In the genomic region with DNA sequence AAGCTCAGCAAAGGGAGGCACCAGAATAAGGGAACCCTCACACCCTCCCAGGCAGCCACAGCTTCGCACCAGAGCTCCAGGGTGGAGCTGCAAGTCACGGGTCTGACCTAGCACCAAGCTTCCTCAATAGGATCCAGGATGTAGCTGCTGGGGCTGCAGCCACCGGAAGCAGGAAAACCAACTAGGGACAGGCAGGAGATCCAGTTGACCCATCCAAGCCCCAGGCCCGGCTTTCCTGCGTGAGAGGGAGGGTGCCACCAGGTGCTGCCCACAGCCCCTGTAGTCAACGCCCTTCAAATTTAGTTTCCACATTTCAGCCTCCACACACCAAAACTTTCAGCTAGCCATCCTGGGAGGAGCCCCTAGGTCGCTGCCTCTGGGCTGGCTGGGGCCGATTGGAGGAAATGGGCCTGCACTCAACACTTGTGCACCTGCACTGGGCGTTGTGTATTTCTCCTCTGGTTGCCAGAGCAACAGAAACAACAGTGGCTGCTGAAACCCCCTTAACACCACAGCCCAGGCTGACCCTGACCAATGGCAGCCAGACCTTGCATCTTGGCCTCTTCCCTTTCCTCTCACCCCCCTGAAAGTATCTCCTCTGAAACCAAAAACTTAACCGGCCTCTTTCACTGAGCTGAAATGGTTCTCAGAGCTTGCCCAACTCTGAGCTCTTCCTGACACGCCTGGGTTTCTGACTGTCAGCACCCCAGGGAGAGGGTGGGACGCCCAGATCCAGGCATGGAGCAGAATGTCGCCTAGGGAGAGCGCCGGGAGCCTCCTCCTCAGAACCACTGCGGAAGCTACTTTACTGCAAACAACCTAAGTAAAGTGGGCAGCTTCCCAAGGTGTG, we compare ENCODE assay signal across 8 cellular contexts.
DNase-seq lines count a peak whose midpoint lies in the region; ATAC-seq and TF ChIP-seq lines count a peak whose summit lies in the region.

No MANE protein-coding gene starts in this region.

- TF ChIP-seq CTCF in stomach (IDR thresholded peaks at IDR 0.05) = no peak
- TF ChIP-seq CTCF in progenitor cell of endocrine pancreas (IDR thresholded peaks at IDR 0.05; ENCODE audit: unreplicated experiment) = no peak
- TF ChIP-seq CTCF in WERI-Rb-1 (IDR thresholded peaks at IDR 0.05; ENCODE audit: low read depth, low read length) = no peak

- H3K4me1 ChIP-seq in CD4-positive, CD25-positive, alpha-beta regulatory T cell (ENCODE audit: control insufficient read depth, insufficient read depth, low read length, poor library complexity, severe bottlenecking) = peaks cover 45% of the 10 kb centered on the region
- H3K4me1 ChIP-seq in stomach = peaks cover 0 to 21% (median 2%) of the 10 kb centered on the region in 4 donors

- no peak for TF ChIP-seq POLR2A in stomach (IDR thresholded peaks at IDR 0.05)

- peaks cover 0 to 2% (median 0%) of the 10 kb centered on the region in 7 donors for H3K9me3 Mint-ChIP-seq in CD4-positive, CD25-positive, alpha-beta regulatory T cell
- no peaks in the 10 kb centered on the region for H3K9me3 Mint-ChIP-seq in progenitor cell of endocrine pancreas (ENCODE audit: low read depth)

- H3K27me3 ChIP-seq in CD4-positive, CD25-positive, alpha-beta regulatory T cell (ENCODE audit: control insufficient read depth, insufficient read depth, low read length) = no peaks in the 10 kb centered on the region
- no peaks in the 10 kb centered on the region for H3K27me3 ChIP-seq in stomach
- H3K27me3 ChIP-seq in WERI-Rb-1 (ENCODE audit: insufficient read depth, low read depth, severe bottlenecking) = no peaks in the 10 kb centered on the region

- H3K36me3 Mint-ChIP-seq in CD4-positive, CD25-positive, alpha-beta regulatory T cell = no peaks in the 10 kb centered on the region
- no peaks in the 10 kb centered on the region for H3K36me3 Mint-ChIP-seq in progenitor cell of endocrine pancreas (ENCODE audit: insufficient read depth)

- TF ChIP-seq EP300 in stomach (IDR thresholded peaks at IDR 0.05) = no peak

- intact Hi-C loops in left ventricle myocardium superior (cut with micrococcal nuclease) (no loop called here), stomach (cut with DNase I; ENCODE audit: low total_unique reads) (no loop called here)

- H3K4me3 Mint-ChIP-seq in CD4-positive, CD25-positive, alpha-beta regulatory T cell = peak overlapping the region; percentile 39 to 73 (median 50)
- no peak overlapping the region for H3K4me3 Mint-ChIP-seq in progenitor cell of endocrine pancreas (ENCODE audit: low read depth)

- H3K36me3 ChIP-seq in CD4-positive, CD25-positive, alpha-beta regulatory T cell (ENCODE audit: control insufficient read depth, insufficient read depth, low read length) = no peaks in the 10 kb centered on the region
- H3K36me3 ChIP-seq in stomach (no peaks in the 10 kb centered on the region), WERI-Rb-1 (no peaks in the 10 kb centered on the region)

- H3K27me3 Mint-ChIP-seq in CD4-positive, CD25-positive, alpha-beta regulatory T cell = no peaks in the 10 kb centered on the region
- H3K27me3 Mint-ChIP-seq in progenitor cell of endocrine pancreas = peaks cover 31% of the 10 kb centered on the region

- ATAC-seq in CD4-positive, CD25-positive, alpha-beta regulatory T cell (ENCODE audit: low read depth in 2 of 2) = peak; percentile 91 to 92
- ATAC-seq in GM19328 (IDR thresholded peaks at IDR 0.05; ENCODE audit: unreplicated experiment) = peak; percentile 98
- peak; percentile 99 for ATAC-seq in HG03280 (IDR thresholded peaks at IDR 0.05; ENCODE audit: unreplicated experiment)
- ATAC-seq in left ventricle myocardium superior = peak; percentile 72

- H3K4me3 ChIP-seq in CD4-positive, CD25-positive, alpha-beta regulatory T cell (ENCODE audit: low read depth, low read length) = peak overlapping the region; percentile 47
- H3K4me3 ChIP-seq in stomach (no peak overlapping the region), WERI-Rb-1 (ENCODE audit: low read depth, low read length) (no peak overlapping the region)

- peak; percentile 59 to 91 (median 81) for DNase-seq in CD4-positive, CD25-positive, alpha-beta regulatory T cell
- DNase-seq in activated CD4-positive, alpha-beta T cell treated with anti-CD3 and anti-CD28 coated beads, Interleukin-2, amount 50 U/mL, for 1 hour = peak; percentile 64
- DNase-seq in left ventricle myocardium superior (peak; percentile 78), stomach (peak; percentile 32), progenitor cell of endocrine pancreas (ENCODE audit: low spot score, unreplicated experiment) (no peak), WERI-Rb-1 (no peak)

- H3K4me1 Mint-ChIP-seq in CD4-positive, CD25-positive, alpha-beta regulatory T cell = peaks cover 29 to 66% (median 47%) of the 10 kb centered on the region in 4 donors
- peaks cover 2% of the 10 kb centered on the region for H3K4me1 Mint-ChIP-seq in progenitor cell of endocrine pancreas (ENCODE audit: low read depth)

- no peaks in the 10 kb centered on the region for H3K9me3 ChIP-seq in CD4-positive, CD25-positive, alpha-beta regulatory T cell (ENCODE audit: control insufficient read depth in 2 of 2, low read length in 2 of 2)
- H3K9me3 ChIP-seq in stomach (peaks cover 0 to 2% (median 0%) of the 10 kb centered on the region in 4 donors), WERI-Rb-1 (ENCODE audit: severe bottlenecking) (peaks cover 4% of the 10 kb centered on the region)

- 51 to 77% (median 74%) methylated on average over 13 to 16 of the region's 16 CpGs for WGBS in stomach, 5 donors

- H3K27ac Mint-ChIP-seq in CD4-positive, CD25-positive, alpha-beta regulatory T cell = peak overlapping the region; percentile 94 to 95 (median 95)
- no peak overlapping the region for H3K27ac Mint-ChIP-seq in progenitor cell of endocrine pancreas

- peak overlapping the region; percentile 86 for H3K27ac ChIP-seq in CD4-positive, CD25-positive, alpha-beta regulatory T cell (ENCODE audit: insufficient read depth, low read length, poor library complexity, severe bottlenecking)
- H3K27ac ChIP-seq in stomach (peak overlapping the region in 1 of 5 donors; percentile 47), WERI-Rb-1 (no peak overlapping the region)

Comparison
In these comparisons a context has a peak if more than half of its experiments do, and no peak if none do; other contexts are left out.
1. DNase-seq: peak in CD4-positive, CD25-positive, alpha-beta regulatory T cell (3 of 3), activated CD4-positive, alpha-beta T cell treated with anti-CD3 and anti-CD28 coated beads, Interleukin-2, amount 50 U/mL, for 1 hour (single experiment), left ventricle myocardium superior (single experiment) and stomach (single experiment); none in progenitor cell of endocrine pancreas (single experiment) and WERI-Rb-1 (single experiment).
2. Peak in every context shown above with its lines, with median percentiles within 50 percentile points of each other: ATAC-seq.